In genomic region chr3:107117156-107117555, GRCh38 we compare ENCODE assay signal across 26 cellular contexts.
"Had no signal": no experiment of that assay in that cellular context is flagged by ENCODE, and none has a peak within 500 bp of the region (broad histone marks: within the 10 kb centered on the region; RNA-seq: fewer than 3 reads in every experiment).

No MANE protein-coding gene starts in this region.

- H3K36me3 ChIP-seq: cardiac muscle cell, spleen, thyroid gland had no signal

- H3K9me3 ChIP-seq: body of pancreas, spleen, thyroid gland had no signal

- H3K27me3 ChIP-seq: body of pancreas, cardiac muscle cell, spleen, thyroid gland had no signal

- H3K4me3 ChIP-seq: body of pancreas, cardiac muscle cell, lung, spleen, thyroid gland had no signal

- DNase-seq: activated CD4-positive, alpha-beta T cell treated with anti-CD3 and anti-CD28 coated beads for 4 hours; activated CD4-positive, alpha-beta T cell treated with anti-CD3 and anti-CD28 coated beads, Interleukin-2, amount 50 U/mL, for 48 hours; activated CD4-positive, CD25-positive, alpha-beta regulatory T cell; activated CD8-positive, alpha-beta memory T cell treated with anti-CD3 and anti-CD28 coated beads, Interleukin-2, amount 50 U/mL, for 48 hours; activated naive CD4-positive, alpha-beta T cell treated with anti-CD3 and anti-CD28 coated beads for 36 hours; activated naive CD8-positive, alpha-beta T cell treated with anti-CD3 and anti-CD28 coated beads, Interleukin-2, amount 10 ng/mL, durations not matched to agents 7 days and 5 days; activated T-cell treated with anti-CD3 and anti-CD28 coated beads, Interleukin-2, amount 50 U/mL, for 48 hours; anterior cingulate cortex; body of pancreas; dermis blood vessel endothelial cell; effector memory CD4-positive, alpha-beta T cell; foreskin melanocyte; immature natural killer cell; nucleus accumbens; posterior cingulate gyrus; retina; spleen; stimulated activated CD4-positive, alpha-beta T cell treated with anti-CD3 and anti-CD28 coated beads, Interleukin-4, amount 100 ng/mL, for 1 hour; substantia nigra; SW 1271; T-helper 17 cell; thyroid gland had no signal

- ATAC-seq: body of pancreas; left lobe of liver; natural killer cell treated with Interleukin-12 subunit alpha and Interleukin-12 subunit beta and Interleukin-15 and Interleukin-18, amount 100 ng/mL, for 72 hours; T-helper 17 cell had no signal

- H3K4me1 ChIP-seq: body of pancreas had no signal

- H3K27ac ChIP-seq: body of pancreas, cardiac muscle cell, spleen, thyroid gland had no signal
